ENCODE assay signal across 1 cellular context in genomic region chr16:50502616-50503000, GRCh38.
TF ChIP-seq lines count a peak whose summit lies in the region.

No MANE protein-coding gene starts in this region.

TF ChIP-seq in HepG2, 621 proteins besides CTCF, POLR2A, EP300 and RAD21 (continued from another document and continues in another):
- TF ChIP-seq ARID4A (CRISPR knock-in tag; IDR thresholded peaks at IDR 0.05; ENCODE audit: borderline replicate concordance) (peak; percentile 19; the same call in 1 of the 2 replicates), FOXO1 (CRISPR knock-in tag; IDR thresholded peaks at IDR 0.05) (peak; percentile 54; the same call in 1 of the 2 replicates), ZNF614 (CRISPR knock-in tag; IDR thresholded peaks at IDR 0.05; ENCODE audit: borderline replicate concordance) (0 out of 2 replicates have a peak, but pooled peaks have one; percentile 43), NCOA1 (CRISPR knock-in tag; IDR thresholded peaks at IDR 0.05) (no peak), FOXP4 (CRISPR knock-in tag; IDR thresholded peaks at IDR 0.05) (peak; percentile 85), XRCC5 (optimal IDR thresholded peaks at IDR 0.05; ENCODE audit: low read length) (no peak), MED1 (CRISPR knock-in tag; IDR thresholded peaks at IDR 0.05) (peak; percentile 89), NCOA2 (CRISPR knock-in tag; IDR thresholded peaks at IDR 0.05) (peak; percentile 82), FOXA3 (CRISPR knock-in tag; IDR thresholded peaks at IDR 0.05) (peak; percentile 83), AFF4 (CRISPR knock-in tag; IDR thresholded peaks at IDR 0.05) (0 out of 2 replicates have a peak, but pooled peaks have one; percentile 30), ZBTB4 (CRISPR knock-in tag; IDR thresholded peaks at IDR 0.05; ENCODE audit: borderline replicate concordance) (0 out of 2 replicates have a peak, but pooled peaks have one; percentile 41), TBX2 (CRISPR knock-in tag; IDR thresholded peaks at IDR 0.05; ENCODE audit: borderline replicate concordance) (peak; percentile 86), SOX6 (IDR thresholded peaks at IDR 0.05) (no peak), SOX6 (CRISPR knock-in tag; IDR thresholded peaks at IDR 0.05) (peak; percentile 57), HNRNPL (IDR thresholded peaks at IDR 0.05; ENCODE audit: low read depth, low read length) (no peak), TBX3 (IDR thresholded peaks at IDR 0.05; ENCODE audit: borderline replicate concordance) (peak; percentile 21; the same call in 1 of the 2 replicates), IRF9 (CRISPR knock-in tag; IDR thresholded peaks at IDR 0.05; ENCODE audit: borderline replicate concordance) (no peak), RNF219 (CRISPR knock-in tag; IDR thresholded peaks at IDR 0.05) (no peak), ZNF546 (CRISPR knock-in tag; conservative IDR thresholded peaks at IDR 0.05) (no peak), ZNF160 (CRISPR knock-in tag; IDR thresholded peaks at IDR 0.05) (no peak), KDM3A (CRISPR knock-in tag; IDR thresholded peaks at IDR 0.05; ENCODE audit: low read depth) (no peak), CREM (IDR thresholded peaks at IDR 0.05) (peak; percentile 82), CREM (CRISPR knock-in tag; IDR thresholded peaks at IDR 0.05) (no peak), ZNF687 (CRISPR knock-in tag; IDR thresholded peaks at IDR 0.05) (peak; percentile 86), ZFP1 (CRISPR knock-in tag; IDR thresholded peaks at IDR 0.05) (no peak), AGO2 (optimal IDR thresholded peaks at IDR 0.05; ENCODE audit: low read depth, low read length) (no peak), REL (CRISPR knock-in tag; conservative IDR thresholded peaks at IDR 0.05) (no peak), NR2C2 (CRISPR knock-in tag; IDR thresholded peaks at IDR 0.05; ENCODE audit: borderline replicate concordance) (peak; percentile 53; the same call in 1 of the 2 replicates), ZGPAT (CRISPR knock-in tag; IDR thresholded peaks at IDR 0.05) (peak; percentile 60), ZBTB20 (CRISPR knock-in tag; IDR thresholded peaks at IDR 0.05; ENCODE audit: borderline replicate concordance, low read depth) (peak; percentile 50; the same call in 1 of the 2 replicates), ZNF766 (CRISPR knock-in tag; IDR thresholded peaks at IDR 0.05; ENCODE audit: borderline replicate concordance) (no peak), ZNF205 (CRISPR knock-in tag; IDR thresholded peaks at IDR 0.05) (0 out of 2 replicates have a peak, but pooled peaks have one; percentile 19), PRPF4 (IDR thresholded peaks at IDR 0.05; ENCODE audit: low read depth, low read length, poor library complexity, severe bottlenecking) (no peak)
